In genomic region chr17:35138218-35138617, GRCh38 we compare ENCODE assay signal across 24 cellular contexts. TPM values are rescaled to one million over a fixed set of nuclear protein-coding genes. Genes with fewer than 3 reads are reported as not detected.
DNase-seq lines count a peak whose midpoint lies in the region; ATAC-seq, FAIRE-seq and TF ChIP-seq lines count a peak whose summit lies in the region.
"Had no signal": no experiment of that assay in that cellular context is flagged by ENCODE, and none has a peak within 500 bp of the region (broad histone marks: within the 10 kb centered on the region; RNA-seq: fewer than 3 reads in every experiment).

No MANE protein-coding gene starts in this region.

- no peak for TF ChIP-seq EP300 in K562 (IDR thresholded peaks at IDR 0.05; ENCODE audit: low read length)

- intact Hi-C loops in K562 (cut with micrococcal nuclease), result no loop called here

- H3K4me3 ChIP-seq in K562, result no peak overlapping the region
- H3K4me3 ChIP-seq: BLaER1, GM12878 had no signal

- no TSS peak for BruUV-seq in K562 (replicated peaks; lab: Mats Ljungman, UMichigan)

- H3K27ac ChIP-seq in K562 (ENCODE audit: extremely low read depth, low read depth, low read length), result no peak overlapping the region
- H3K27ac ChIP-seq: BLaER1 had no signal

- H2AFZ ChIP-seq in K562 (ENCODE audit: low read depth, low read length), result no peak overlapping the region

- WGBS in K562 (ENCODE audit: insufficient coverage, low coverage, missing lambda C conversion rate), result 60% methylated on average over 1 of the region's 6 CpGs

- no peak for ATAC-seq in stimulated activated naive CD8-positive, alpha-beta T cell treated with anti-CD3 and anti-CD28 coated beads, Interleukin-15, amount 100 ng/mL, for 72 hours
- no peak for ATAC-seq in stimulated activated naive CD8-positive, alpha-beta T cell treated with anti-CD3 and anti-CD28 coated beads, Interleukin-15, Interleukin-2, amounts not matched to agents 100 U/mL and 50 U/mL, for 24 hours
- no peak for ATAC-seq in K562
- ATAC-seq in HG02763 (IDR thresholded peaks at IDR 0.05; ENCODE audit: unreplicated experiment), result no peak
- ATAC-seq: CD8-positive, alpha-beta T cell; GM12878 had no signal

- H3K9me3 ChIP-seq in K562 (replicated peaks; ENCODE audit: control insufficient read depth, insufficient read depth, low read depth, low read length), result no peaks in the 10 kb centered on the region
- H3K9me3 ChIP-seq: BLaER1 had no signal

- POLR2A ChIA-PET in K562 (lab: Yijun Ruan, JAX), result interaction anchor here (1.0 to 1.9 kb wide), 2 partner anchors 10 kb away, joined by 3 to 9 read pairs; no protein-coding TSS in a partner anchor

- H3K36me3 ChIP-seq in K562 (ENCODE audit: control insufficient read depth, insufficient read depth, low read length), result peaks cover 76% of the 10 kb centered on the region

- FAIRE-seq in K562 (lab: Jason Lieb, UNC), result no peak
- FAIRE-seq: GM12878, GM19239, H1 had no signal

- TF ChIP-seq CTCF in K562 (IDR thresholded peaks at IDR 0.05 in 2 of 3, conservative IDR thresholded peaks at IDR 0.05 in 1 of 3; ENCODE audit: insufficient read depth in 2 of 3, low read depth in 1 of 3, low read length in 3 of 3), result no peak

- TF ChIP-seq POLR2A in K562 (conservative IDR thresholded peaks at IDR 0.05), result no peak

- TF ChIP-seq RAD21 in K562 (CRISPR knock-in tag; conservative IDR thresholded peaks at IDR 0.05 in 1 of 2, IDR thresholded peaks at IDR 0.05 in 1 of 2), result no peak

- CTCF ChIA-PET in K562 (lab: Yijun Ruan, JAX; ENCODE audit: low intra/inter-chr PET ratio), result no interaction called here

- H4K20me1 ChIP-seq in K562 (replicated peaks; ENCODE audit: control insufficient read depth, insufficient read depth, low read length), result 0 out of 2 replicates have a peak, but pooled peaks cover 4% of the 10 kb centered on the region

- in situ Hi-C loops in K562 (cut with MboI), result no loop called here

- H3K4me3 Mint-ChIP-seq in activated naive CD4-positive, alpha-beta T cell treated with anti-CD3 and anti-CD28 coated beads, Interleukin-2, amount 50 U/mL, for 24 hours, result no peak overlapping the region
- H3K4me3 Mint-ChIP-seq in stimulated activated naive CD8-positive, alpha-beta T cell treated with anti-CD3 and anti-CD28 coated beads, Interleukin-15, amount 100 ng/mL, for 72 hours, result no peak overlapping the region
- H3K4me3 Mint-ChIP-seq: CD14-positive monocyte; CD8-positive, alpha-beta T cell; H9 had no signal

- no peaks in the 10 kb centered on the region for H3K27me3 ChIP-seq in K562 (ENCODE audit: control insufficient read depth in 2 of 2, insufficient read depth in 2 of 2, low read length in 2 of 2)
- H3K27me3 ChIP-seq: BLaER1 had no signal

- no peaks in the 10 kb centered on the region for H3K9me3 Mint-ChIP-seq in activated naive CD4-positive, alpha-beta T cell treated with anti-CD3 and anti-CD28 coated beads, Interleukin-2, amount 50 U/mL, for 24 hours
- H3K9me3 Mint-ChIP-seq in stimulated activated naive CD8-positive, alpha-beta T cell treated with anti-CD3 and anti-CD28 coated beads, Interleukin-15, amount 100 ng/mL, for 72 hours, result no peaks in the 10 kb centered on the region
- H3K9me3 Mint-ChIP-seq: CD14-positive monocyte; CD8-positive, alpha-beta T cell; H9 had no signal

- H3K9me1 ChIP-seq in K562 (ENCODE audit: control insufficient read depth, insufficient read depth, low read length), result no peaks in the 10 kb centered on the region

- peaks cover 10% of the 10 kb centered on the region for H3K4me1 Mint-ChIP-seq in activated naive CD4-positive, alpha-beta T cell treated with anti-CD3 and anti-CD28 coated beads, Interleukin-2, amount 50 U/mL, for 24 hours
- peaks cover 21% of the 10 kb centered on the region for H3K4me1 Mint-ChIP-seq in stimulated activated naive CD8-positive, alpha-beta T cell treated with anti-CD3 and anti-CD28 coated beads, Interleukin-15, amount 100 ng/mL, for 72 hours

- no peak overlapping the region for H3K9ac ChIP-seq in K562 (ENCODE audit: insufficient read depth in 1 of 2, low read depth in 2 of 2, low read length in 2 of 2)
- H3K9ac ChIP-seq: BLaER1 had no signal

- H3K27ac Mint-ChIP-seq in activated naive CD4-positive, alpha-beta T cell treated with anti-CD3 and anti-CD28 coated beads, Interleukin-2, amount 50 U/mL, for 24 hours, result peak overlapping the region; percentile 86
- H3K27ac Mint-ChIP-seq in stimulated activated naive CD8-positive, alpha-beta T cell treated with anti-CD3 and anti-CD28 coated beads, Interleukin-15, amount 100 ng/mL, for 72 hours, result peak overlapping the region; percentile 69 to 88
- H3K27ac Mint-ChIP-seq: CD8-positive, alpha-beta T cell; H9 had no signal

- no peaks in the 10 kb centered on the region for H3K27me3 Mint-ChIP-seq in activated naive CD4-positive, alpha-beta T cell treated with anti-CD3 and anti-CD28 coated beads, Interleukin-2, amount 50 U/mL, for 24 hours
- no peaks in the 10 kb centered on the region for H3K27me3 Mint-ChIP-seq in stimulated activated naive CD8-positive, alpha-beta T cell treated with anti-CD3 and anti-CD28 coated beads, Interleukin-15, amount 100 ng/mL, for 72 hours

- H3K4me1 ChIP-seq in K562 (replicated peaks in 1 of 2; ENCODE audit: control insufficient read depth in 2 of 2, insufficient read depth in 2 of 2, low read length in 2 of 2), result peaks cover 0 to 15% of the 10 kb centered on the region in 2 experiments; a peak in 3 of 5 replicates

- H3K4me2 ChIP-seq in K562 (ENCODE audit: insufficient read depth, low read length), result no peak overlapping the region
- H3K4me2 ChIP-seq: BLaER1 had no signal

- H3K79me2 ChIP-seq in K562 (ENCODE audit: control insufficient read depth, insufficient read depth, low read length), result peaks cover 32% of the 10 kb centered on the region

- peaks cover 11% of the 10 kb centered on the region for H3K36me3 Mint-ChIP-seq in activated naive CD4-positive, alpha-beta T cell treated with anti-CD3 and anti-CD28 coated beads, Interleukin-2, amount 50 U/mL, for 24 hours

- DNase-seq in activated naive CD4-positive, alpha-beta T cell treated with anti-CD3 and anti-CD28 coated beads, Interleukin-2, amount 50 U/mL, for 16 hours, result no peak
- DNase-seq in stimulated activated naive CD8-positive, alpha-beta T cell treated with anti-CD3 and anti-CD28 coated beads, Interleukin-15, amount 100 ng/mL, for 72 hours, result no peak
- DNase-seq in stimulated activated naive CD8-positive, alpha-beta T cell treated with anti-CD3 and anti-CD28 coated beads, Interleukin-15, Interleukin-2, amounts not matched to agents 100 U/mL and 50 U/mL, for 24 hours, result no peak
- DNase-seq in K562 (ENCODE audit: extremely low read depth in 1 of 4, low spot score in 3 of 4), result no peak
- no peak for DNase-seq in pons (ENCODE audit: low spot score)
- DNase-seq in COR-L47 (lab: John Stamatoyannopoulos, UW), result no peak
- DNase-seq: 8988T; CD8-positive, alpha-beta T cell; DMS 273 treated with DMSO at 0.1 percent for 48 hours; DMS53; DND-41; EL; H9 had no signal

RNA-seq across cellular contexts. Expression of gene NLE1, which starts 3.9 kb away (rescaled TPM):
- 19.4 and 63.1 TPM in 2 replicates for total RNA-seq in K562 (2011; cell fraction: chromatin; rRNA removed; ENCODE audit: low replicate concordance)
- 45.3 and 54.7 TPM in 2 replicates for total RNA-seq in K562 (2011; cell fraction: nucleolus; rRNA removed)
- total RNA-seq in K562 (2011; cell fraction: nucleoplasm; rRNA removed), result 33.1 and 41.2 TPM in 2 replicates
- total RNA-seq in K562 (2014; rRNA removed), result 44.9 and 53.4 TPM in 2 replicates
- total RNA-seq in K562 (2014; rRNA removed; fragmentation: Illumina TruSeq; extraction: Trizol), result 18.0 and 24.6 TPM in 2 replicates
- total RNA-seq in K562 (2015; rRNA removed; fragmentation: Illumina TruSeq; extraction: Trizol), result 28.2 and 30.0 TPM in 2 replicates
- 63.2 and 69.0 TPM in 2 replicates for total RNA-seq in K562 (2021)
- 21.2 and 26.5 TPM in 2 replicates for polyA plus RNA-seq in K562 (2011; rRNA removed)
- polyA plus RNA-seq in K562 (2011; cell fraction: cytosol; rRNA removed), result 27.7 and 65.1 TPM in 2 replicates
- polyA plus RNA-seq in K562 (2011; cell fraction: nucleus; rRNA removed), result 29.2 and 62.5 TPM in 2 replicates
- polyA plus RNA-seq in K562 (2012), result 28.9 and 31.2 TPM in 2 replicates
- 29.4 and 45.9 TPM in 2 replicates for polyA plus RNA-seq in K562 (2014; fragmentation: Illumina TruSeq; extraction: Trizol)
- polyA plus RNA-seq in K562 (2014; fragmentation: Nextera tagmentation; extraction: Ambion mirVana), result 1 to 10 TPM; 3.8 to 7.0 TPM
- 36.0 and 41.0 TPM in 2 replicates for polyA plus RNA-seq in K562 (2014; rRNA removed)
- polyA minus RNA-seq in K562 (2011; rRNA and poly(A)+ RNA removed), result 13.6 and 28.5 TPM in 2 replicates
- 19.2 and 23.5 TPM in 2 replicates for polyA minus RNA-seq in K562 (2011; cell fraction: cytosol; rRNA and poly(A)+ RNA removed)
- 25.4 and 35.7 TPM in 2 replicates for polyA minus RNA-seq in K562 (2011; cell fraction: nucleus; rRNA and poly(A)+ RNA removed)

RNA-seq across cellular contexts. Expression of gene UNC45B, which starts 9.4 kb away (rescaled TPM):
- total RNA-seq in K562 (2011; cell fraction: chromatin; rRNA removed; ENCODE audit: low replicate concordance), result not detected in 2 replicates
- not detected in 2 replicates for total RNA-seq in K562 (2011; cell fraction: nucleolus; rRNA removed)
- not detected in 2 replicates for total RNA-seq in K562 (2011; cell fraction: nucleoplasm; rRNA removed)
- not detected in 2 replicates for total RNA-seq in K562 (2014; rRNA removed)
- total RNA-seq in K562 (2014; rRNA removed; fragmentation: Illumina TruSeq; extraction: Trizol), result not detected in 2 replicates
- not detected in 2 replicates for total RNA-seq in K562 (2015; rRNA removed; fragmentation: Illumina TruSeq; extraction: Trizol)
- not detected in 2 replicates for total RNA-seq in K562 (2021)
- polyA plus RNA-seq in K562 (2011; rRNA removed), result not detected in 2 replicates
- polyA plus RNA-seq in K562 (2011; cell fraction: cytosol; rRNA removed), result 0.01 TPM in 1 of 2 replicates, not detected in the other
- polyA plus RNA-seq in K562 (2011; cell fraction: nucleus; rRNA removed), result not detected in 2 replicates
- not detected in 2 replicates for polyA plus RNA-seq in K562 (2012)
- polyA plus RNA-seq in K562 (2014; fragmentation: Illumina TruSeq; extraction: Trizol), result not detected in 2 replicates
- not detected for polyA plus RNA-seq in K562 (2014; fragmentation: Nextera tagmentation; extraction: Ambion mirVana)
- polyA plus RNA-seq in K562 (2014; rRNA removed), result not detected in 2 replicates
- polyA minus RNA-seq in K562 (2011; rRNA and poly(A)+ RNA removed), result not detected in 2 replicates
- polyA minus RNA-seq in K562 (2011; cell fraction: cytosol; rRNA and poly(A)+ RNA removed), result not detected in 2 replicates
- not detected in 2 replicates for polyA minus RNA-seq in K562 (2011; cell fraction: nucleus; rRNA and poly(A)+ RNA removed)
- total RNA-seq: A673, G401, GM12878, HT1080 had no signal
- polyA plus RNA-seq: AG04450, CD14-positive monocyte had no signal

RNA-seq across cellular contexts. Expression of gene FNDC8, which starts 16.8 kb away (rescaled TPM):
- total RNA-seq in K562 (2011; cell fraction: chromatin; rRNA removed; ENCODE audit: low replicate concordance), result not detected in 2 replicates
- not detected in 2 replicates for total RNA-seq in K562 (2011; cell fraction: nucleolus; rRNA removed)
- total RNA-seq in K562 (2011; cell fraction: nucleoplasm; rRNA removed), result not detected in 2 replicates
- total RNA-seq in K562 (2014; rRNA removed) (not detected in 2 replicates), K562 (2014; rRNA removed; fragmentation: Illumina TruSeq; extraction: Trizol) (not detected in 2 replicates), K562 (2015; rRNA removed; fragmentation: Illumina TruSeq; extraction: Trizol) (not detected in 2 replicates), K562 (2021) (not detected in 2 replicates)
- polyA plus RNA-seq in K562 (2011; rRNA removed) (not detected in 2 replicates), K562 (2014; fragmentation: Illumina TruSeq; extraction: Trizol) (not detected in 2 replicates), K562 (2014; fragmentation: Nextera tagmentation; extraction: Ambion mirVana) (under 1 TPM in 1 of 2 experiments, not detected in 1; 0.04 TPM), K562 (2014; rRNA removed) (not detected in 2 replicates)
- polyA plus RNA-seq in K562 (2011; cell fraction: cytosol; rRNA removed), result 0.04 TPM in 1 of 2 replicates, not detected in the other
- not detected in 2 replicates for polyA plus RNA-seq in K562 (2011; cell fraction: nucleus; rRNA removed)
- polyA plus RNA-seq in K562 (2012), result 0.12 TPM in 1 of 2 replicates, not detected in the other
- polyA minus RNA-seq in K562 (2011; rRNA and poly(A)+ RNA removed), result not detected in 2 replicates
- not detected in 2 replicates for polyA minus RNA-seq in K562 (2011; cell fraction: cytosol; rRNA and poly(A)+ RNA removed)
- polyA minus RNA-seq in K562 (2011; cell fraction: nucleus; rRNA and poly(A)+ RNA removed), result not detected in 2 replicates
- total RNA-seq: A673; CD8-positive, alpha-beta T cell; G401; H1; H9; HT1080 had no signal
- polyA plus RNA-seq: AG04450, CD14-positive monocyte, H1 had no signal

RNA-seq across cellular contexts. Expression of gene RAD51D, which starts 18.6 kb away (rescaled TPM):
- 28.2 and 36.5 TPM in 2 replicates for total RNA-seq in K562 (2011; cell fraction: chromatin; rRNA removed; ENCODE audit: low replicate concordance)
- total RNA-seq in K562 (2011; cell fraction: nucleolus; rRNA removed), result 27.3 and 37.6 TPM in 2 replicates
- 31.2 and 38.6 TPM in 2 replicates for total RNA-seq in K562 (2011; cell fraction: nucleoplasm; rRNA removed)
- total RNA-seq in K562 (2014; rRNA removed), result 6.3 and 7.6 TPM in 2 replicates
- 7.4 and 8.7 TPM in 2 replicates for total RNA-seq in K562 (2014; rRNA removed; fragmentation: Illumina TruSeq; extraction: Trizol)
- total RNA-seq in K562 (2015; rRNA removed; fragmentation: Illumina TruSeq; extraction: Trizol), result 8.7 and 10.3 TPM in 2 replicates
- total RNA-seq in K562 (2021), result 16.9 and 19.0 TPM in 2 replicates
- polyA plus RNA-seq in K562 (2011; rRNA removed), result 10.1 and 15.2 TPM in 2 replicates
- 8.7 and 14.5 TPM in 2 replicates for polyA plus RNA-seq in K562 (2011; cell fraction: cytosol; rRNA removed)
- polyA plus RNA-seq in K562 (2011; cell fraction: nucleus; rRNA removed), result 12.8 and 20.8 TPM in 2 replicates
- 12.3 and 16.7 TPM in 2 replicates for polyA plus RNA-seq in K562 (2012)
- 8.4 and 11.1 TPM in 2 replicates for polyA plus RNA-seq in K562 (2014; fragmentation: Illumina TruSeq; extraction: Trizol)
- 1 to 10 TPM; 2.2 to 2.5 TPM for polyA plus RNA-seq in K562 (2014; fragmentation: Nextera tagmentation; extraction: Ambion mirVana)
- polyA plus RNA-seq in K562 (2014; rRNA removed), result 10.1 and 15.2 TPM in 2 replicates
- 6.3 and 11.0 TPM in 2 replicates for polyA minus RNA-seq in K562 (2011; rRNA and poly(A)+ RNA removed)
- polyA minus RNA-seq in K562 (2011; cell fraction: cytosol; rRNA and poly(A)+ RNA removed), result 3.4 and 5.9 TPM in 2 replicates
- polyA minus RNA-seq in K562 (2011; cell fraction: nucleus; rRNA and poly(A)+ RNA removed), result 10.9 and 17.9 TPM in 2 replicates

RNA-seq across cellular contexts. Expression of gene SLC35G3, which starts 56.0 kb away (rescaled TPM):
- not detected in 2 replicates for total RNA-seq in K562 (2011; cell fraction: chromatin; rRNA removed; ENCODE audit: low replicate concordance)
- total RNA-seq in K562 (2011; cell fraction: nucleolus; rRNA removed), result not detected in 2 replicates
- total RNA-seq in K562 (2011; cell fraction: nucleoplasm; rRNA removed), result not detected in 2 replicates
- not detected in 2 replicates for total RNA-seq in K562 (2014; rRNA removed)
- not detected in 2 replicates for total RNA-seq in K562 (2014; rRNA removed; fragmentation: Illumina TruSeq; extraction: Trizol)
- not detected in 2 replicates for total RNA-seq in K562 (2015; rRNA removed; fragmentation: Illumina TruSeq; extraction: Trizol)
- total RNA-seq in K562 (2021), result not detected in 2 replicates
- not detected in 2 replicates for polyA plus RNA-seq in K562 (2011; rRNA removed)
- polyA plus RNA-seq in K562 (2011; cell fraction: cytosol; rRNA removed), result not detected in 2 replicates
- not detected in 2 replicates for polyA plus RNA-seq in K562 (2011; cell fraction: nucleus; rRNA removed)
- not detected in 2 replicates for polyA plus RNA-seq in K562 (2012)
- polyA plus RNA-seq in K562 (2014; fragmentation: Illumina TruSeq; extraction: Trizol), result not detected in 2 replicates
- not detected for polyA plus RNA-seq in K562 (2014; fragmentation: Nextera tagmentation; extraction: Ambion mirVana)
- polyA plus RNA-seq in K562 (2014; rRNA removed), result not detected in 2 replicates
- polyA minus RNA-seq in K562 (2011; rRNA and poly(A)+ RNA removed), result not detected in 2 replicates
- polyA minus RNA-seq in K562 (2011; cell fraction: cytosol; rRNA and poly(A)+ RNA removed), result not detected in 2 replicates
- polyA minus RNA-seq in K562 (2011; cell fraction: nucleus; rRNA and poly(A)+ RNA removed), result not detected in 2 replicates
- total RNA-seq: A673; CD8-positive, alpha-beta T cell; G401; GM12878; H1; H9; HT1080 had no signal
- polyA plus RNA-seq: AG04450, CD14-positive monocyte, GM12878, H1 had no signal
